1 cellular context compared by ENCODE assay signal in the genomic region with DNA sequence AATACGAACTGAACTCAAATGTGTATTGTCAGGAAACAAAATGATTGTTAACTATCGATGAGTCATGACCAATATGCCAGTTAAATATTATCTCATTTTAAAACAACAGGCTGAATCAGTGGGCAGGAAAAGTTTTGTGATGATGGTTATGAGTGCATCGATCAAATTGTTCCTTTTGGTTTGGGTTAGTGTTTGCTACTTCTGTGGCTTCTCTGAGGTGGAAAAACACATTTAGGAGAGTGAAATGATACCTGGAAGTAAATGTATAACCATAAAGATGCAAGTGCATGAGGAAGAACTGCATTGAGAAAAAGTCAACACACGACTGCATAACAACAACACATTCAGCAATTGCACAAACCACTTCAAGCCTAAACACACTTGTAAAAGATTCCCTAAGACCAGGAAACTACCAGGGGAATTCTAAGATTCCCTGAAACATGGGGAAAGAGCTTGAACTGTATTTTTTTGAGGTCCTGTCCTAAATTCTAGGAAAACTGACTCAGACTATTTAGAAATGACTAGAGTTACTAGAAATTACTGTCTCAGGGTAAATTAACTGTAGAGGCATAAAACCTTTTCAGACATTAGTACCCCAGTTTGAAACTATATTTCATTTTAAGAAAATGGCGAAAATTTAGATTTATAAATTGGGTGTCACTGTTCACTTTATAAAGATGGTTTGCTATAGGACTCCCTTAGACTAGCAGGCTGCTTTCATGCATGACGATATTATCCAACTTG.
TF ChIP-seq lines count a peak whose summit lies in the region.

No MANE protein-coding gene starts in this region.

TF ChIP-seq in HEK293, 187 proteins besides CTCF, POLR2A, EP300 and RAD21 (continued from another document):
- no peak for TF ChIP-seq GLIS2 (tag by site-specific recombination; IDR thresholded peaks at IDR 0.05)
